In genomic region chr14:104353921-104354701, GRCh38 we compare ENCODE assay signal across 15 cellular contexts.
DNase-seq lines count a peak whose midpoint lies in the region; ATAC-seq and TF ChIP-seq lines count a peak whose summit lies in the region.
"Had no signal": no experiment of that assay in that cellular context is flagged by ENCODE, and none has a peak within 500 bp of the region (broad histone marks: within the 10 kb centered on the region; RNA-seq: fewer than 3 reads in every experiment).

No MANE protein-coding gene starts in this region.

- H3K27ac ChIP-seq in left lung (no peak overlapping the region), spleen (peak overlapping the region; percentile 20 to 83 (median 67)), thyroid gland (no peak overlapping the region)
- H3K27ac ChIP-seq: colonic mucosa, SK-N-MC had no signal

- H3K4me3 Mint-ChIP-seq in chondrocyte (ENCODE audit: unreplicated experiment), result no peak overlapping the region
- H3K4me3 Mint-ChIP-seq: CD4-positive, alpha-beta T cell; stimulated activated effector memory CD8-positive, alpha-beta T cell treated with anti-CD3 and anti-CD28 coated beads, Interleukin-12 subunit alpha, Interleukin-12 subunit beta, amount 100 ng/mL, for 72 hours had no signal

- ATAC-seq in activated CD4-positive, CD25-positive, alpha-beta regulatory T cell treated with anti-CD3 and anti-CD28 coated beads, Interleukin-2, amount 50 U/mL, for 24 hours, result no peak
- peak; percentile 20 for ATAC-seq in left lung
- ATAC-seq in GM19395 (IDR thresholded peaks at IDR 0.05; ENCODE audit: unreplicated experiment), result no peak
- ATAC-seq: stimulated activated effector memory CD8-positive, alpha-beta T cell treated with anti-CD3 and anti-CD28 coated beads, Interleukin-12 subunit alpha, Interleukin-12 subunit beta, amount 100 ng/mL, for 72 hours had no signal

- 44 to 58% (median 48%) methylated on average over 22 of the region's 22 CpGs for WGBS in spleen, 5 donors
- 64 to 72% methylated on average over 14 to 22 of the region's 22 CpGs for WGBS in thyroid gland, 2 donors

- peak; percentile 12 for DNase-seq in activated CD4-positive, CD25-positive, alpha-beta regulatory T cell treated with anti-CD3 and anti-CD28 coated beads, Interleukin-2, amount 50 U/mL, for 72 hours
- DNase-seq in chondrocyte (ENCODE audit: low spot score), result peak; percentile 87
- DNase-seq in left lung, result peak in 1 of 2 donors; percentile 31
- peak; percentile 88 for DNase-seq in spleen
- DNase-seq in thyroid gland, result no peak
- DNase-seq in epidermal melanocyte (ENCODE audit: insufficient read length, low spot score), result no peak
- DNase-seq: amygdala; colonic mucosa; NCI-H2171 treated with DMSO at 0.1 percent for 48 hours; stimulated activated CD4-positive, alpha-beta T cell treated with anti-CD3 and anti-CD28 coated beads, Interleukin-4, amount 100 ng/mL, for 4 hours had no signal

- H3K27me3 ChIP-seq in left lung (peaks cover 0 to 11% of the 10 kb centered on the region in 2 donors), spleen (replicated peaks in 1 of 7) (peaks cover 0 to 22% (median 0%) of the 10 kb centered on the region in 7 donors), thyroid gland (no peaks in the 10 kb centered on the region)
- H3K27me3 ChIP-seq: colonic mucosa had no signal

- no peaks in the 10 kb centered on the region for H3K36me3 ChIP-seq in left lung
- H3K36me3 ChIP-seq in spleen, result no peaks in the 10 kb centered on the region
- no peaks in the 10 kb centered on the region for H3K36me3 ChIP-seq in thyroid gland
- H3K36me3 ChIP-seq: colonic mucosa had no signal

- no peak overlapping the region for H3K27ac Mint-ChIP-seq in chondrocyte (ENCODE audit: unreplicated experiment)
- H3K27ac Mint-ChIP-seq: CD4-positive, alpha-beta T cell; stimulated activated effector memory CD8-positive, alpha-beta T cell treated with anti-CD3 and anti-CD28 coated beads, Interleukin-12 subunit alpha, Interleukin-12 subunit beta, amount 100 ng/mL, for 72 hours had no signal

- H3K4me3 ChIP-seq in left lung (no peak overlapping the region), spleen (no peak overlapping the region), thyroid gland (replicated peaks in 1 of 3) (no peak overlapping the region)
- H3K4me3 ChIP-seq: colonic mucosa, SK-N-MC had no signal

- TF ChIP-seq POLR2A in spleen (IDR thresholded peaks at IDR 0.05), result no peak
- no peak for TF ChIP-seq POLR2A in thyroid gland (IDR thresholded peaks at IDR 0.05)

- H3K27me3 Mint-ChIP-seq in chondrocyte (ENCODE audit: low read depth), result peaks cover 11% of the 10 kb centered on the region

- intact Hi-C loops in left lung (cut with DNase I), result no loop called here
- intact Hi-C loops in spleen (cut with DNase I; ENCODE audit: low total_unique reads), result no loop called here
- intact Hi-C loops in thyroid gland (cut with DNase I), result no loop called here

- TF ChIP-seq CTCF in chondrocyte (IDR thresholded peaks at IDR 0.05) (no peak), left lung (IDR thresholded peaks at IDR 0.05) (no peak), spleen (IDR thresholded peaks at IDR 0.05 in 8 of 11, conservative IDR thresholded peaks at IDR 0.05 in 3 of 11) (no peak), thyroid gland (IDR thresholded peaks at IDR 0.05) (no peak)

- no peaks in the 10 kb centered on the region for H3K4me1 Mint-ChIP-seq in chondrocyte (ENCODE audit: low read depth)
- H3K4me1 Mint-ChIP-seq: stimulated activated effector memory CD8-positive, alpha-beta T cell treated with anti-CD3 and anti-CD28 coated beads, Interleukin-12 subunit alpha, Interleukin-12 subunit beta, amount 100 ng/mL, for 72 hours had no signal

- no peaks in the 10 kb centered on the region for H3K4me1 ChIP-seq in left lung
- H3K4me1 ChIP-seq in spleen, result peaks cover 0 to 24% (median 8%) of the 10 kb centered on the region in 6 donors
- peaks cover 0 to 3% of the 10 kb centered on the region in 2 donors for H3K4me1 ChIP-seq in thyroid gland
- H3K4me1 ChIP-seq: colonic mucosa had no signal

- no peaks in the 10 kb centered on the region for H3K36me3 Mint-ChIP-seq in chondrocyte (ENCODE audit: low read depth)
- H3K36me3 Mint-ChIP-seq: stimulated activated effector memory CD8-positive, alpha-beta T cell treated with anti-CD3 and anti-CD28 coated beads, Interleukin-12 subunit alpha, Interleukin-12 subunit beta, amount 100 ng/mL, for 72 hours had no signal

- no peaks in the 10 kb centered on the region for H3K9me3 Mint-ChIP-seq in chondrocyte (ENCODE audit: low read depth)

- H3K9me3 ChIP-seq in left lung, result peaks cover 0 to 9% of the 10 kb centered on the region in 2 donors
- H3K9me3 ChIP-seq in spleen, result peaks cover 0 to 11% (median 0%) of the 10 kb centered on the region in 8 donors
- no peaks in the 10 kb centered on the region for H3K9me3 ChIP-seq in thyroid gland
- H3K9me3 ChIP-seq: colonic mucosa had no signal

Comparison
In these comparisons a context has a peak if more than half of its experiments do, and no peak if none do; other contexts are left out.
1. DNase-seq: peak in activated CD4-positive, CD25-positive, alpha-beta regulatory T cell treated with anti-CD3 and anti-CD28 coated beads, Interleukin-2, amount 50 U/mL, for 72 hours (single experiment), chondrocyte (single experiment) and spleen (single experiment); none in thyroid gland (0 of 2) and epidermal melanocyte (single experiment).
2. H3K27ac ChIP-seq: peak in spleen (8 of 8); none in left lung (0 of 2) and thyroid gland (0 of 3).